1 cellular context compared by ENCODE assay signal in genomic region chr22:43186272-43187170, GRCh38.
A peak's percentile ranks its signal among the peaks of the same experiment; 100 is the strongest.
TF ChIP-seq lines count a peak whose summit lies in the region.

TTLL12 (minus strand) TSS chr22:43187134; CDS start chr22:43187069, 65 bp downstream.

TF ChIP-seq in HepG2, 621 proteins besides CTCF, POLR2A, EP300 and RAD21 (continued from another document and continues in another):
- TF ChIP-seq GRHL1 (CRISPR knock-in tag; conservative IDR thresholded peaks at IDR 0.05) (no peak), TAF1 (CRISPR knock-in tag; IDR thresholded peaks at IDR 0.05) (peak; percentile 37), POGK (CRISPR knock-in tag; conservative IDR thresholded peaks at IDR 0.05) (peak; percentile 49; the same call in 1 of the 2 replicates), POLR2G (IDR thresholded peaks at IDR 0.05; ENCODE audit: low read depth, low read length) (peak; percentile 68), DMAP1 (CRISPR knock-in tag; IDR thresholded peaks at IDR 0.05) (0 out of 2 replicates have a peak, but pooled peaks have one; percentile 17), ZSCAN29 (CRISPR knock-in tag; conservative IDR thresholded peaks at IDR 0.05) (no peak), MAZ (IDR thresholded peaks at IDR 0.05; ENCODE audit: borderline replicate concordance, low read depth, low read length) (no peak), MAZ (CRISPR knock-in tag; IDR thresholded peaks at IDR 0.05; ENCODE audit: low read depth) (peak; percentile 55), ZNF501 (CRISPR knock-in tag; IDR thresholded peaks at IDR 0.05) (0 out of 2 replicates have a peak, but pooled peaks have one; percentile 35), ZNF18 (CRISPR knock-in tag; IDR thresholded peaks at IDR 0.05; ENCODE audit: insufficient replicate concordance) (peak; percentile 66), RNF2 (conservative IDR thresholded peaks at IDR 0.05; ENCODE audit: low read depth) (peak; percentile 87; the same call in 1 of the 2 replicates), PATZ1 (CRISPR knock-in tag; IDR thresholded peaks at IDR 0.05) (no peak), ZNF564 (CRISPR knock-in tag; IDR thresholded peaks at IDR 0.05) (no peak), ZBTB46 (CRISPR knock-in tag; IDR thresholded peaks at IDR 0.05; ENCODE audit: borderline replicate concordance) (no peak), CCDC6 (CRISPR knock-in tag; IDR thresholded peaks at IDR 0.05) (no peak), ZSCAN21 (CRISPR knock-in tag; IDR thresholded peaks at IDR 0.05; ENCODE audit: borderline replicate concordance) (peak; percentile 56), ZFY (CRISPR knock-in tag; IDR thresholded peaks at IDR 0.05) (peak; percentile 75), ZNF142 (CRISPR knock-in tag; IDR thresholded peaks at IDR 0.05) (no peak), ZNF749 (CRISPR knock-in tag; IDR thresholded peaks at IDR 0.05; ENCODE audit: borderline replicate concordance) (peak; percentile 46; the same call in 1 of the 2 replicates), ZNF17 (CRISPR knock-in tag; IDR thresholded peaks at IDR 0.05) (no peak), ZSCAN5A (CRISPR knock-in tag; IDR thresholded peaks at IDR 0.05; ENCODE audit: borderline replicate concordance) (no peak), ZNF766 (CRISPR knock-in tag; IDR thresholded peaks at IDR 0.05; ENCODE audit: borderline replicate concordance) (peak; percentile 70; the same call in 1 of the 2 replicates), SOX5 (CRISPR knock-in tag; IDR thresholded peaks at IDR 0.05; ENCODE audit: borderline replicate concordance) (0 out of 2 replicates have a peak, but pooled peaks have one; percentile 5), ATAD3A (CRISPR knock-in tag; IDR thresholded peaks at IDR 0.05) (no peak), IKZF4 (CRISPR knock-in tag; IDR thresholded peaks at IDR 0.05; ENCODE audit: borderline replicate concordance, low read depth, not compliant biosample characterization) (peak; percentile 65), ZNF746 (CRISPR knock-in tag; IDR thresholded peaks at IDR 0.05) (peak; percentile 63; the same call in 1 of the 2 replicates), MXD1 (CRISPR knock-in tag; IDR thresholded peaks at IDR 0.05) (peak; percentile 55; the same call in 1 of the 2 replicates), PRDM10 (CRISPR knock-in tag; IDR thresholded peaks at IDR 0.05; ENCODE audit: low read depth) (no peak), UBTF (CRISPR knock-in tag; IDR thresholded peaks at IDR 0.05) (peak; percentile 49; the same call in 1 of the 2 replicates), ZNF616 (CRISPR knock-in tag; IDR thresholded peaks at IDR 0.05; ENCODE audit: low read depth) (0 out of 2 replicates have a peak, but pooled peaks have one; percentile 20)
